Comparison of ENCODE assay signal across 14 cellular contexts in the genomic region with DNA sequence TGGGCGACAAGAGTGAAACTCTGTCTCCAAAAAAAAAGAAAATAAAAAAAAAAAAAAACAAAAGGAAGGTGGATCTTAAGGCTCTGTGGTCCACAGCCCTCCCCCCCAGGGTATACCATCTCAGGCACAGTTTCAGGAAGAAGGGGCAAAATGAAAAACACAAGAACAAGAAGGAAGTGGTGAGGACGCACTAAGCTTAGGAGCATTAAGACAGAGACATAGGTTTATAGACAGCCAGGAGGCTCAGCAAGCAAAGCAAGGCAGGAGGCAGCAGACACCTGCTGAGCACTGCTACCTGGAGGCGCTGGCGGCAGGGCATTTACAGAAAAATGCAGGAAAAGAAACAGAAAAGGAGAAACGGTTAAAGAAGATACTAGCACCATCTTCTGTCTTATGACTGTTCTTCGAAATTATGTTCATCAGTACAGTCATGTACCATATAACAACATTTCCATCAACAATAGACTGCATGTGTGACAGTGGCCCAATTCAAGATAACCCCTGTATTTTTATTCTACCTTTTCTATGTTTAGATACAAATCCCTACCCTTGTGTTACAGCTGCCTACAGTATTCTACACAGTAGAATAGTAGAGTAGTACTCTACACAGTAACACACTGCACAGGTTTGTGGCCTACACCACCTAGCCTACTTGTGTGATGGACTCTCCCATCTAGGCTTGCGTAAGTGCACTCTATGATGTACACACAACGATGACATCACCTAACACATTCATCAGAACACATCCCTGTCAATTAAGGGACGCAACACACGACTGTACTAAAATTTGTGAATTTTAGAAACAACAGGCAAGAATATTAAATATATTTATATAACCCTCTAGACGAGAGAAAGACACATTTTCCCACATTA.
DNase-seq lines count a peak whose midpoint lies in the region; ATAC-seq, FAIRE-seq and TF ChIP-seq lines count a peak whose summit lies in the region.
"Had no signal": no experiment of that assay in that cellular context is flagged by ENCODE, and none has a peak within 500 bp of the region (broad histone marks: within the 10 kb centered on the region; RNA-seq: fewer than 3 reads in every experiment).

No MANE protein-coding gene starts in this region.

- POLR2A ChIA-PET in K562 (lab: Yijun Ruan, JAX), result interaction anchor here (0.8 kb wide), 1 partner anchor 28 kb away, joined by 3 read pairs; no protein-coding TSS in a partner anchor

- peak; percentile 34; the same call in 1 of the 3 replicates for ATAC-seq in GM23338
- no peak for ATAC-seq in K562
- ATAC-seq in GM21717 (IDR thresholded peaks at IDR 0.05; ENCODE audit: unreplicated experiment), result no peak
- no peak for ATAC-seq in GM18868 (IDR thresholded peaks at IDR 0.05; ENCODE audit: unreplicated experiment)

- no peaks in the 10 kb centered on the region for H3K4me1 ChIP-seq in GM23338 (ENCODE audit: insufficient read depth)
- no peaks in the 10 kb centered on the region for H3K4me1 ChIP-seq in K562 (replicated peaks in 1 of 2; ENCODE audit: control insufficient read depth in 2 of 2, insufficient read depth in 2 of 2, low read length in 2 of 2)
- H3K4me1 ChIP-seq in neutrophil (ENCODE audit: control insufficient read depth in 1 of 2, insufficient read depth in 1 of 2, low read depth in 1 of 2, low read length in 1 of 2), result peaks cover 76 to 96% of the 10 kb centered on the region in 2 experiments

- no peak for TF ChIP-seq EP300 in K562 (IDR thresholded peaks at IDR 0.05; ENCODE audit: low read length)

- no peaks in the 10 kb centered on the region for H3K4me1 Mint-ChIP-seq in GM23338

- no peak overlapping the region for H3K27ac Mint-ChIP-seq in GM23338

- H3K36me3 Mint-ChIP-seq in GM23338 (ENCODE audit: low read depth), result peaks cover 58% of the 10 kb centered on the region

- H3K79me2 ChIP-seq in GM23338 (replicated peaks; ENCODE audit: insufficient read depth) (peaks cover 55% of the 10 kb centered on the region), K562 (ENCODE audit: control insufficient read depth, insufficient read depth, low read length) (peaks cover 3% of the 10 kb centered on the region; the same call in 2 of the 3 replicates)

- CTCF ChIA-PET in K562 (lab: Yijun Ruan, JAX; ENCODE audit: low intra/inter-chr PET ratio), result no interaction called here

- no peak overlapping the region for H2AFZ ChIP-seq in GM23338
- no peak overlapping the region for H2AFZ ChIP-seq in K562 (ENCODE audit: low read depth, low read length)

- DNase-seq in GM23338 (ENCODE audit: low spot score), result no peak
- DNase-seq in NB4 (ENCODE audit: low read depth), result peak; percentile 38
- no peak for DNase-seq in K562 (ENCODE audit: extremely low read depth in 1 of 4, low spot score in 3 of 4)
- DNase-seq in midbrain (lab: John Stamatoyannopoulos, UW), result no peak
- DNase-seq: islet precursor cell, NCI-H1694 treated with DMSO at 0.1 percent for 48 hours, NCI-H526 treated with DMSO at 0.1 percent for 48 hours, retina had no signal

- H3K9ac ChIP-seq in K562 (ENCODE audit: insufficient read depth in 1 of 2, low read depth in 2 of 2, low read length in 2 of 2), result no peak overlapping the region

- H4K20me1 ChIP-seq in GM23338 (replicated peaks; ENCODE audit: insufficient read depth), result peaks cover 22% of the 10 kb centered on the region
- no peaks in the 10 kb centered on the region for H4K20me1 ChIP-seq in K562 (replicated peaks; ENCODE audit: control insufficient read depth, insufficient read depth, low read length)

- H3K4me3 Mint-ChIP-seq in GM23338, result no peak overlapping the region

- no peaks in the 10 kb centered on the region for H3K9me2 ChIP-seq in GM23338 (ENCODE audit: insufficient read depth)

- TF ChIP-seq CTCF in GM23338 (conservative IDR thresholded peaks at IDR 0.05; ENCODE audit: low read depth in 2 of 2) (no peak), NB4 (IDR thresholded peaks at IDR 0.05; ENCODE audit: low read depth, low read length) (no peak), K562 (IDR thresholded peaks at IDR 0.05 in 2 of 3, conservative IDR thresholded peaks at IDR 0.05 in 1 of 3; ENCODE audit: insufficient read depth in 2 of 3, low read depth in 1 of 3, low read length in 3 of 3) (no peak), neutrophil (IDR thresholded peaks at IDR 0.05) (peak; percentile 7)

- no peak for FAIRE-seq in K562 (lab: Jason Lieb, UNC)
- FAIRE-seq: H54 had no signal

- H3K4me2 ChIP-seq in GM23338 (no peak overlapping the region), K562 (ENCODE audit: insufficient read depth, low read length) (no peak overlapping the region)

- TF ChIP-seq POLR2A in NB4 (IDR thresholded peaks at IDR 0.05; ENCODE audit: extremely low read depth, insufficient read length) (no peak), K562 (conservative IDR thresholded peaks at IDR 0.05) (no peak)

- no peaks in the 10 kb centered on the region for H3K27me3 ChIP-seq in GM23338 (ENCODE audit: insufficient read depth)
- no peaks in the 10 kb centered on the region for H3K27me3 ChIP-seq in K562 (ENCODE audit: control insufficient read depth in 2 of 2, insufficient read depth in 2 of 2, low read length in 2 of 2)
- no peaks in the 10 kb centered on the region for H3K27me3 ChIP-seq in neutrophil

- in situ Hi-C loops in K562 (cut with MboI), result no loop called here

- H3F3A ChIP-seq in GM23338 (replicated peaks; ENCODE audit: low read depth), result no peaks in the 10 kb centered on the region

- H3K9me3 Mint-ChIP-seq in GM23338, result no peaks in the 10 kb centered on the region

- H3K9me1 ChIP-seq in K562 (ENCODE audit: control insufficient read depth, insufficient read depth, low read length), result no peaks in the 10 kb centered on the region

- no peaks in the 10 kb centered on the region for H3K27me3 Mint-ChIP-seq in GM23338 (ENCODE audit: insufficient read depth, low read depth, poor library complexity)

- no peaks in the 10 kb centered on the region for H3K9me3 ChIP-seq in K562 (replicated peaks; ENCODE audit: control insufficient read depth, insufficient read depth, low read depth, low read length)
- H3K9me3 ChIP-seq in neutrophil, result no peaks in the 10 kb centered on the region

- 91% methylated on average over 10 of the region's 11 CpGs for WGBS in K562 (ENCODE audit: insufficient coverage, low coverage, missing lambda C conversion rate)

- no peak overlapping the region for H3K27ac ChIP-seq in GM23338 (ENCODE audit: low read depth)
- no peak overlapping the region for H3K27ac ChIP-seq in K562 (ENCODE audit: extremely low read depth, low read depth, low read length)
- H3K27ac ChIP-seq in neutrophil, result peak overlapping the region; percentile 100
- H3K27ac ChIP-seq: C4-2B, RWPE1 had no signal

- no peak overlapping the region for H3K4me3 ChIP-seq in GM23338
- no peak overlapping the region for H3K4me3 ChIP-seq in NB4 (ENCODE audit: low read depth, low read length)
- no peak overlapping the region for H3K4me3 ChIP-seq in K562
- peak overlapping the region; percentile 1 to 7 for H3K4me3 ChIP-seq in neutrophil (ENCODE audit: low read depth in 1 of 2, low read length in 1 of 2)

- H3K36me3 ChIP-seq in GM23338 (ENCODE audit: insufficient read depth), result peaks cover 30% of the 10 kb centered on the region
- H3K36me3 ChIP-seq in K562 (ENCODE audit: control insufficient read depth, insufficient read depth, low read length), result peaks cover 97% of the 10 kb centered on the region
- H3K36me3 ChIP-seq in neutrophil, result peaks cover 97% of the 10 kb centered on the region

- intact Hi-C loops in K562 (cut with micrococcal nuclease), result no loop called here

- TF ChIP-seq RAD21 in K562 (CRISPR knock-in tag; conservative IDR thresholded peaks at IDR 0.05 in 1 of 2, IDR thresholded peaks at IDR 0.05 in 1 of 2), result no peak

- no TSS peak for BruUV-seq in K562 (replicated peaks; lab: Mats Ljungman, UMichigan)

TF ChIP-seq in K562, 482 proteins besides CTCF, POLR2A, EP300 and RAD21 (continues in another document):
- TF ChIP-seq ZC3H11A (IDR thresholded peaks at IDR 0.05; ENCODE audit: low read depth, low read length) (no peak), PHF21A (IDR thresholded peaks at IDR 0.05; ENCODE audit: borderline replicate concordance, low read depth) (no peak), EGR1 (conservative IDR thresholded peaks at IDR 0.05) (no peak), CHD2 (IDR thresholded peaks at IDR 0.05; ENCODE audit: low read depth, low read length) (no peak), POLR2B (IDR thresholded peaks at IDR 0.05; ENCODE audit: low read depth, partially characterized antibody) (no peak)
- TF ChIP-seq, protein P1, sequence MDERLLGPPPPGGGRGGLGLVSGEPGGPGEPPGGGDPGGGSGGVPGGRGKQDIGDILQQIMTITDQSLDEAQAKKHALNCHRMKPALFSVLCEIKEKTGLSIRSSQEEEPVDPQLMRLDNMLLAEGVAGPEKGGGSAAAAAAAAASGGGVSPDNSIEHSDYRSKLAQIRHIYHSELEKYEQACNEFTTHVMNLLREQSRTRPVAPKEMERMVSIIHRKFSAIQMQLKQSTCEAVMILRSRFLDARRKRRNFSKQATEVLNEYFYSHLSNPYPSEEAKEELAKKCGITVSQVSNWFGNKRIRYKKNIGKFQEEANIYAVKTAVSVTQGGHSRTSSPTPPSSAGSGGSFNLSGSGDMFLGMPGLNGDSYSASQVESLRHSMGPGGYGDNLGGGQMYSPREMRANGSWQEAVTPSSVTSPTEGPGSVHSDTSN (CRISPR knock-in tag; IDR thresholded peaks at IDR 0.05; ENCODE audit: low read depth), result no peak
- TF ChIP-seq, protein P1 (tag; conservative IDR thresholded peaks at IDR 0.05; ENCODE audit: low read depth), result no peak

Comparison
In these comparisons a context has a peak if more than half of its experiments do, and no peak if none do; other contexts are left out.
1. H3K4me3 ChIP-seq: peak in neutrophil (2 of 2); none in GM23338 (single experiment), NB4 (single experiment) and K562 (single experiment).